In genomic region chr5:141883184-141883947, GRCh38 we compare ENCODE assay signal across 9 cellular contexts. TPM values are rescaled to one million over a fixed set of nuclear protein-coding genes. Genes with fewer than 3 reads are reported as not detected.
DNase-seq lines count a peak whose midpoint lies in the region; ATAC-seq, FAIRE-seq and TF ChIP-seq lines count a peak whose summit lies in the region.
"Had no signal": no experiment of that assay in that cellular context is flagged by ENCODE, and none has a peak within 500 bp of the region (broad histone marks: within the 10 kb centered on the region; RNA-seq: fewer than 3 reads in every experiment).

No MANE protein-coding gene starts in this region.

- 3% methylated on average over 14 of the region's 38 CpGs for WGBS in HepG2 (ENCODE audit: low lambda C conversion rate)
- WGBS in right lobe of liver (ENCODE audit: insufficient coverage, low coverage, low lambda C conversion rate, missing lambda C conversion rate): 10% methylated on average over 13 of the region's 38 CpGs

- H3K36me3 ChIP-seq in HepG2 (replicated peaks in 1 of 2; ENCODE audit: control insufficient read depth in 1 of 2, insufficient read depth in 2 of 2, low read length in 2 of 2) (no peaks in the 10 kb centered on the region), right lobe of liver (no peaks in the 10 kb centered on the region), kidney (ENCODE audit: control insufficient read depth in 1 of 2, insufficient read depth in 2 of 2, low read length in 2 of 2) (no peaks in the 10 kb centered on the region), MM.1S (replicated peaks; ENCODE audit: insufficient read depth, low read length) (no peaks in the 10 kb centered on the region)

- in situ Hi-C loops in HepG2 (cut with HindIII; ENCODE audit: extremely low pct_ligation_motif_present, low pct_unique_long_range_greater_than_20kb): no loop called here

- H3K4me3 ChIP-seq in HepG2 (replicated peaks in 1 of 3; ENCODE audit: insufficient read depth in 1 of 3, low read depth in 2 of 3, low read length in 3 of 3): no peak overlapping the region
- H3K4me3 ChIP-seq in right lobe of liver: no peak overlapping the region
- no peak overlapping the region for H3K4me3 ChIP-seq in kidney (ENCODE audit: low read length in 2 of 2)
- H3K4me3 ChIP-seq in MM.1S (ENCODE audit: low read length): no peak overlapping the region

- ATAC-seq in HepG2 (no peak), right lobe of liver (no peak), GM18511 (IDR thresholded peaks at IDR 0.05; ENCODE audit: unreplicated experiment) (no peak)

- FAIRE-seq in HepG2 (lab: Jason Lieb, UNC): no peak
- no peak for FAIRE-seq in kidney (lab: Jason Lieb, UNC)

- no peak for TF ChIP-seq EP300 in HepG2 (IDR thresholded peaks at IDR 0.05; ENCODE audit: low read depth in 2 of 2, low read length in 2 of 2)
- TF ChIP-seq EP300 in HepG2 (CRISPR knock-in tag; IDR thresholded peaks at IDR 0.05; ENCODE audit: borderline replicate concordance): no peak

- no TSS peak for BruUV-seq in HepG2 (replicated peaks; lab: Mats Ljungman, UMichigan)

- H3K27me3 ChIP-seq in HepG2 (ENCODE audit: control insufficient read depth in 1 of 2, insufficient read depth in 2 of 2, low read length in 2 of 2) (peaks cover 3 to 29% of the 10 kb centered on the region in 2 experiments; a peak in 4 of 5 replicates), right lobe of liver (no peaks in the 10 kb centered on the region), MM.1S (replicated peaks; ENCODE audit: insufficient read depth, low read length) (peaks cover 30% of the 10 kb centered on the region)

- intact Hi-C loops in HepG2 (cut with micrococcal nuclease; ENCODE audit: unreplicated experiment) (no loop called here), right lobe of liver (cut with DNase I) (loop anchor here (5.0 kb wide), 3 partner anchors 74 to 191 kb away; partner anchors contain the start of gene PCDH12 (in 1 of the 2)), kidney (cut with DNase I) (loop anchor here (5.0 kb wide), 2 partner anchors 176 to 191 kb away; no protein-coding TSS in a partner anchor)

- no peaks in the 10 kb centered on the region for H3K9me3 ChIP-seq in HepG2 (ENCODE audit: low read length)
- H3K9me3 ChIP-seq in right lobe of liver: no peaks in the 10 kb centered on the region
- H3K9me3 ChIP-seq in kidney (ENCODE audit: control insufficient read depth in 1 of 2, low read length in 2 of 2): no peaks in the 10 kb centered on the region
- no peaks in the 10 kb centered on the region for H3K9me3 ChIP-seq in MM.1S (replicated peaks; ENCODE audit: insufficient read depth, low read length)

- no peaks in the 10 kb centered on the region for H3K79me2 ChIP-seq in HepG2 (ENCODE audit: insufficient read depth, low read length)
- no peaks in the 10 kb centered on the region for H3K79me2 ChIP-seq in MM.1S (ENCODE audit: low read length)

- peaks cover 21% of the 10 kb centered on the region for H3K4me1 ChIP-seq in HepG2 (ENCODE audit: insufficient read depth, low read length)
- peaks cover 0 to 4% (median 0%) of the 10 kb centered on the region in 4 donors for H3K4me1 ChIP-seq in right lobe of liver
- H3K4me1 ChIP-seq in kidney (ENCODE audit: control insufficient read depth in 1 of 2, insufficient read depth in 1 of 2, low read depth in 1 of 2, low read length in 2 of 2): peaks cover 0 to 16% of the 10 kb centered on the region in 2 donors
- H3K4me1 ChIP-seq in MM.1S (ENCODE audit: low read length): peaks cover 31% of the 10 kb centered on the region

- H4K20me1 ChIP-seq in HepG2 (ENCODE audit: insufficient read depth, low read length): no peaks in the 10 kb centered on the region
- no peaks in the 10 kb centered on the region for H4K20me1 ChIP-seq in MM.1S (ENCODE audit: insufficient read depth, low read length)

- H3K9me2 ChIP-seq in MM.1S (replicated peaks; ENCODE audit: insufficient read depth, low read length): no peaks in the 10 kb centered on the region

- TF ChIP-seq RAD21 in HepG2 (CRISPR knock-in tag; IDR thresholded peaks at IDR 0.05): no peak

- no peak for TF ChIP-seq POLR2A in HepG2 (IDR thresholded peaks at IDR 0.05; ENCODE audit: insufficient read depth in 1 of 2, low read depth in 2 of 2, low read length in 2 of 2)
- no peak for TF ChIP-seq POLR2A in right lobe of liver (IDR thresholded peaks at IDR 0.05)

- POLR2A ChIA-PET in HepG2 (lab: Yijun Ruan, JAX): interaction anchor here (1.1 kb wide), 1 partner anchor 41 kb away, joined by 4 read pairs; the partner anchor contains the start of gene DELE1

- H3F3A ChIP-seq in MM.1S (ENCODE audit: insufficient read depth, low read length): peaks cover 4% of the 10 kb centered on the region

- CTCF ChIA-PET in HepG2 (lab: Yijun Ruan, JAX; ENCODE audit: low intra/inter-chr PET ratio, low total read pairs): no interaction called here

- TF ChIP-seq CTCF in HepG2 (CRISPR knock-in tag; IDR thresholded peaks at IDR 0.05) (no peak), right lobe of liver (IDR thresholded peaks at IDR 0.05) (no peak), kidney (IDR thresholded peaks at IDR 0.05; ENCODE audit: borderline replicate concordance, extremely low read depth, insufficient read depth) (no peak), MM.1S (IDR thresholded peaks at IDR 0.05; ENCODE audit: low read length) (no peak)

- H3K4me2 ChIP-seq in HepG2 (ENCODE audit: low read depth, low read length): no peak overlapping the region
- no peak overlapping the region for H3K4me2 ChIP-seq in MM.1S (ENCODE audit: low read depth, low read length)

- H3K9ac ChIP-seq in HepG2 (ENCODE audit: insufficient read depth, low read depth, low read length) (no peak overlapping the region), kidney (ENCODE audit: low read length in 2 of 2) (no peak overlapping the region), MM.1S (ENCODE audit: low read length) (no peak overlapping the region)

- H2AFZ ChIP-seq in HepG2 (ENCODE audit: low read length): no peak overlapping the region
- no peak overlapping the region for H2AFZ ChIP-seq in MM.1S (ENCODE audit: low read length)

- DNase-seq in HepG2 (ENCODE audit: low spot score) (no peak), right lobe of liver (no peak), cerebellar cortex (ENCODE audit: low spot score) (peak; percentile 53), kidney (peak; percentile 70), MM.1S (no peak), NCI-H1930 (lab: John Stamatoyannopoulos, UW) (no peak), germinal center (ENCODE audit: low spot score) (no peak)
- DNase-seq: NCI-H187 treated with DMSO at 0.1 percent for 48 hours had no signal

- H3K27ac ChIP-seq in HepG2 (ENCODE audit: extremely low read length, insufficient read depth, low read length) (no peak overlapping the region), right lobe of liver (no peak overlapping the region), kidney (ENCODE audit: low read depth in 2 of 2, low read length in 2 of 2) (no peak overlapping the region), MM.1S (ENCODE audit: low read length) (no peak overlapping the region)

RNA-seq across cellular contexts. Expression of gene PCDH1, which starts 5.2 kb away (rescaled TPM):
- total RNA-seq in HepG2 (2016; rRNA removed; fragmentation: Illumina TruSeq; extraction: Trizol) (0.11 and 0.13 TPM in 2 replicates), right lobe of liver (10 to 100 TPM; 20.8 to 44.1 (median 29.4) TPM), kidney (147 TPM)
- not detected in 2 replicates for total RNA-seq in HepG2 (2016; cell fraction: cytosol; rRNA removed; fragmentation: Illumina TruSeq; extraction: Trizol; ENCODE audit: low read depth)
- total RNA-seq in HepG2 (2016; cell fraction: insoluble cytoplasmic fraction; rRNA removed; fragmentation: Illumina TruSeq; extraction: Trizol): 0.09 TPM in 1 of 2 replicates, not detected in the other
- not detected in 2 replicates for total RNA-seq in HepG2 (2016; cell fraction: membrane; rRNA removed; fragmentation: Illumina TruSeq; extraction: Trizol)
- 0.31 TPM in 1 of 2 replicates, not detected in the other for total RNA-seq in HepG2 (2016; cell fraction: nucleus; rRNA removed; fragmentation: Illumina TruSeq; extraction: Trizol)
- polyA plus RNA-seq in HepG2 (2011; rRNA removed) (0.83 and 1.3 TPM in 2 replicates), kidney (ENCODE audit: insufficient read depth, low read depth, low replicate concordance) (37.3 TPM)
- polyA plus RNA-seq in HepG2 (2011; cell fraction: cytosol; rRNA removed): 0.85 and 1.0 TPM in 2 replicates
- 0.83 and 0.90 TPM in 2 replicates for polyA plus RNA-seq in HepG2 (2011; cell fraction: nucleus; rRNA removed)
- 0.80 and 1.3 TPM in 2 replicates for polyA plus RNA-seq in HepG2 (2012)
- 0.08 TPM in 1 of 2 replicates, not detected in the other for polyA plus RNA-seq in HepG2 (2016; cell fraction: cytosol; fragmentation: Illumina TruSeq; extraction: Trizol; ENCODE audit: low read depth)
- 0.11 TPM in 1 of 2 replicates, not detected in the other for polyA plus RNA-seq in HepG2 (2016; cell fraction: insoluble cytoplasmic fraction; fragmentation: Illumina TruSeq; extraction: Trizol; ENCODE audit: low read depth)
- polyA plus RNA-seq in HepG2 (2016; cell fraction: membrane; fragmentation: Illumina TruSeq; extraction: Trizol; ENCODE audit: low read depth): not detected in 2 replicates
- polyA plus RNA-seq in HepG2 (2016; cell fraction: nucleus; fragmentation: Illumina TruSeq; extraction: Trizol; ENCODE audit: insufficient read depth, low read depth): 0.25 TPM in 1 of 2 replicates, not detected in the other
- polyA minus RNA-seq in HepG2 (2011; rRNA and poly(A)+ RNA removed; ENCODE audit: low replicate concordance): 2.1 and 10.8 TPM in 2 replicates
- 1.6 and 1.9 TPM in 2 replicates for polyA minus RNA-seq in HepG2 (2011; cell fraction: cytosol; rRNA and poly(A)+ RNA removed)
- 0.75 and 0.77 TPM in 2 replicates for polyA minus RNA-seq in HepG2 (2011; cell fraction: nucleus; rRNA and poly(A)+ RNA removed)

RNA-seq across cellular contexts. Expression of gene DELE1, which starts 40.3 kb away (rescaled TPM):
- total RNA-seq in HepG2 (2016; rRNA removed; fragmentation: Illumina TruSeq; extraction: Trizol): 46.5 and 57.5 TPM in 2 replicates
- total RNA-seq in HepG2 (2016; cell fraction: cytosol; rRNA removed; fragmentation: Illumina TruSeq; extraction: Trizol; ENCODE audit: low read depth): 7.7 and 8.6 TPM in 2 replicates
- 44.4 and 53.9 TPM in 2 replicates for total RNA-seq in HepG2 (2016; cell fraction: insoluble cytoplasmic fraction; rRNA removed; fragmentation: Illumina TruSeq; extraction: Trizol)
- 23.5 and 25.7 TPM in 2 replicates for total RNA-seq in HepG2 (2016; cell fraction: membrane; rRNA removed; fragmentation: Illumina TruSeq; extraction: Trizol)
- total RNA-seq in HepG2 (2016; cell fraction: nucleus; rRNA removed; fragmentation: Illumina TruSeq; extraction: Trizol): 61.2 and 73.5 TPM in 2 replicates
- 90.3 and 97.1 TPM in 2 replicates for polyA plus RNA-seq in HepG2 (2011; rRNA removed)
- polyA plus RNA-seq in HepG2 (2011; cell fraction: cytosol; rRNA removed): 44.7 and 66.5 TPM in 2 replicates
- 267 and 277 TPM in 2 replicates for polyA plus RNA-seq in HepG2 (2011; cell fraction: nucleus; rRNA removed)
- 44.3 and 49.8 TPM in 2 replicates for polyA plus RNA-seq in HepG2 (2012)
- polyA plus RNA-seq in HepG2 (2016; cell fraction: cytosol; fragmentation: Illumina TruSeq; extraction: Trizol; ENCODE audit: low read depth): 8.6 and 10.7 TPM in 2 replicates
- polyA plus RNA-seq in HepG2 (2016; cell fraction: insoluble cytoplasmic fraction; fragmentation: Illumina TruSeq; extraction: Trizol; ENCODE audit: low read depth): 46.9 and 52.3 TPM in 2 replicates
- polyA plus RNA-seq in HepG2 (2016; cell fraction: membrane; fragmentation: Illumina TruSeq; extraction: Trizol; ENCODE audit: low read depth): 20.4 and 27.3 TPM in 2 replicates
- 113 TPM in 2 replicates for polyA plus RNA-seq in HepG2 (2016; cell fraction: nucleus; fragmentation: Illumina TruSeq; extraction: Trizol; ENCODE audit: insufficient read depth, low read depth)
- polyA minus RNA-seq in HepG2 (2011; rRNA and poly(A)+ RNA removed; ENCODE audit: low replicate concordance): 120 and 133 TPM in 2 replicates
- 27.7 and 33.0 TPM in 2 replicates for polyA minus RNA-seq in HepG2 (2011; cell fraction: cytosol; rRNA and poly(A)+ RNA removed)
- 76.1 and 82.6 TPM in 2 replicates for polyA minus RNA-seq in HepG2 (2011; cell fraction: nucleus; rRNA and poly(A)+ RNA removed)
- total RNA-seq in right lobe of liver: 10 to 100 TPM; 39.4 to 57.9 (median 43.8) TPM
- 82.3 TPM for total RNA-seq in kidney
- 67.7 TPM for polyA plus RNA-seq in kidney (ENCODE audit: insufficient read depth, low read depth, low replicate concordance)

Comparison
In these comparisons a context has a peak if more than half of its experiments do, and no peak if none do; other contexts are left out.
1. RNA of gene PCDH1, which starts 5.2 kb away (total RNA-seq): 147 TPM in kidney (single experiment) and 20.8 to 44.1 TPM in right lobe of liver; 0.09 to 0.31 TPM in HepG2; every median in the first group is over 10 times any median in the second.
2. DNase-seq: peak in cerebellar cortex (single experiment) and kidney (single experiment); none in HepG2 (single experiment), right lobe of liver (0 of 3), MM.1S (single experiment), NCI-H1930 (0 of 2) and germinal center (single experiment).